In genomic region chr1:199956005-199956404, GRCh38 we compare ENCODE assay signal across 14 cellular contexts.
DNase-seq lines count a peak whose midpoint lies in the region; ATAC-seq and TF ChIP-seq lines count a peak whose summit lies in the region.
"Had no signal": no experiment of that assay in that cellular context is flagged by ENCODE, and none has a peak within 500 bp of the region (broad histone marks: within the 10 kb centered on the region; RNA-seq: fewer than 3 reads in every experiment).

No MANE protein-coding gene starts in this region.

- H3K27me3 Mint-ChIP-seq in H9 (ENCODE audit: low read depth) = no peaks in the 10 kb centered on the region

- no peaks in the 10 kb centered on the region for H3F3A ChIP-seq in smooth muscle cell (ENCODE audit: low read depth)

- no peak for TF ChIP-seq CTCF in H9 (conservative IDR thresholded peaks at IDR 0.05)
- TF ChIP-seq CTCF in WERI-Rb-1 (IDR thresholded peaks at IDR 0.05; ENCODE audit: low read depth, low read length) = peak; percentile 63
- TF ChIP-seq CTCF in smooth muscle cell (IDR thresholded peaks at IDR 0.05; ENCODE audit: borderline replicate concordance, insufficient read depth, poor library complexity, severe bottlenecking) = no peak
- TF ChIP-seq CTCF in gastroesophageal sphincter (IDR thresholded peaks at IDR 0.05) = no peak

- H2BK20ac ChIP-seq in H9 (ENCODE audit: low read depth, low read length, poor library complexity, severe bottlenecking) = no peak overlapping the region

- H3K9me3 Mint-ChIP-seq in H9 = peaks cover 0 to 2% of the 10 kb centered on the region in 2 experiments; a peak in 1 of 5 replicates

- H3K56ac ChIP-seq in H9 (ENCODE audit: insufficient read length, low read depth, low read length) = no peak overlapping the region

- no peak overlapping the region for H2BK5ac ChIP-seq in H9 (ENCODE audit: insufficient read length, low read length)

- no peak overlapping the region for H3K18ac ChIP-seq in H9 (ENCODE audit: insufficient read length, low read depth, low read length)

- H2BK12ac ChIP-seq in H9 (ENCODE audit: insufficient read length, low read depth, low read length) = no peak overlapping the region

- H3K27ac ChIP-seq in H9 (ENCODE audit: insufficient read length, low read depth, low read length) (no peak overlapping the region), WERI-Rb-1 (no peak overlapping the region), smooth muscle cell (ENCODE audit: low read depth) (no peak overlapping the region), gastroesophageal sphincter (no peak overlapping the region)
- H3K27ac ChIP-seq: C4-2B had no signal

- H3K27me3 ChIP-seq in H9 (ENCODE audit: insufficient read depth, low read length) = no peaks in the 10 kb centered on the region
- no peaks in the 10 kb centered on the region for H3K27me3 ChIP-seq in WERI-Rb-1 (ENCODE audit: insufficient read depth, low read depth, severe bottlenecking)
- H3K27me3 ChIP-seq in smooth muscle cell (ENCODE audit: low read depth) = no peaks in the 10 kb centered on the region
- no peaks in the 10 kb centered on the region for H3K27me3 ChIP-seq in gastroesophageal sphincter

- H3K4me3 ChIP-seq in WERI-Rb-1 (ENCODE audit: low read depth, low read length) (no peak overlapping the region), smooth muscle cell (no peak overlapping the region), gastroesophageal sphincter (no peak overlapping the region)

- H3K23me2 ChIP-seq in H9 (ENCODE audit: insufficient read length, low read depth, low read length, poor library complexity, severe bottlenecking) = no peaks in the 10 kb centered on the region

- H3K79me2 ChIP-seq in H9 (ENCODE audit: insufficient read depth, low read length) (no peaks in the 10 kb centered on the region), smooth muscle cell (ENCODE audit: low read depth) (no peaks in the 10 kb centered on the region)

- H2AK5ac ChIP-seq in H9 (ENCODE audit: insufficient read length, low read length) = no peak overlapping the region

- H4K20me1 ChIP-seq in H9 (ENCODE audit: control insufficient read depth, insufficient read depth, insufficient read length) (no peaks in the 10 kb centered on the region), smooth muscle cell (ENCODE audit: low read depth) (no peaks in the 10 kb centered on the region)

- no peak overlapping the region for H2BK120ac ChIP-seq in H9 (ENCODE audit: low read depth, low read length, poor library complexity, severe bottlenecking)

- no peaks in the 10 kb centered on the region for H3K36me3 ChIP-seq in WERI-Rb-1
- no peaks in the 10 kb centered on the region for H3K36me3 ChIP-seq in smooth muscle cell (ENCODE audit: low read depth)
- H3K36me3 ChIP-seq in gastroesophageal sphincter = no peaks in the 10 kb centered on the region

- H4K91ac ChIP-seq in H9 (ENCODE audit: insufficient read length, low read depth, low read length) = no peak overlapping the region

- no peak for TF ChIP-seq POLR2A in gastroesophageal sphincter (IDR thresholded peaks at IDR 0.05)

- H3K14ac ChIP-seq in H9 (ENCODE audit: insufficient read depth, low read length) = no peak overlapping the region

- DNase-seq in H9 (peak; percentile 33), WERI-Rb-1 (peak; percentile 87), left lobe of liver (ENCODE audit: low spot score) (no peak), smooth muscle cell (lab: John Stamatoyannopoulos, UW; ENCODE audit: unreplicated experiment) (no peak), OCI-M1 (lab: John Stamatoyannopoulos, UW) (no peak), amygdala (lab: John Stamatoyannopoulos, UW) (no peak)
- DNase-seq: COR-L47, H7, NCI-H187 treated with DMSO at 0.1 percent for 48 hours, NCI-H446, NCI-H69 had no signal

- H3K9me3 ChIP-seq in H9 (ENCODE audit: control insufficient read depth, low read depth, low read length) (no peaks in the 10 kb centered on the region), WERI-Rb-1 (ENCODE audit: severe bottlenecking) (peaks cover 5% of the 10 kb centered on the region), smooth muscle cell (replicated peaks; ENCODE audit: low read depth) (no peaks in the 10 kb centered on the region), gastroesophageal sphincter (peaks cover 0 to 6% (median 0%) of the 10 kb centered on the region in 3 donors)

- no peak overlapping the region for H4K5ac ChIP-seq in H9 (ENCODE audit: insufficient read length, low read depth, low read length)

- H3K4me2 ChIP-seq in H9 (ENCODE audit: insufficient read depth, insufficient read length, low read length) = no peak overlapping the region
- H3K4me2 ChIP-seq in smooth muscle cell = no peak overlapping the region

- H3T11ph ChIP-seq in H9 (ENCODE audit: low read length) = no peak overlapping the region

- no peak overlapping the region for H4K8ac ChIP-seq in H9 (replicated peaks; ENCODE audit: insufficient read length, low read depth, low read length)

- peaks cover 9 to 21% of the 10 kb centered on the region in 2 experiments for H3K4me1 Mint-ChIP-seq in H9

- WGBS in H9 (ENCODE audit: extremely low coverage, insufficient read length, low lambda C conversion rate) = no CpG with 5 or more reads among the region's 4 CpGs
- 23% methylated on average over 4 of the region's 4 CpGs for WGBS in smooth muscle cell (ENCODE audit: low lambda C conversion rate)
- WGBS in gastroesophageal sphincter (ENCODE audit: low coverage in 1 of 2), 2 donors = 50 to 63% methylated on average over 2 to 4 of the region's 4 CpGs

- no peak for TF ChIP-seq EP300 in gastroesophageal sphincter (IDR thresholded peaks at IDR 0.05)

- no peaks in the 10 kb centered on the region for H3K4me1 ChIP-seq in H9 (ENCODE audit: insufficient read depth, low read length)
- no peaks in the 10 kb centered on the region for H3K4me1 ChIP-seq in smooth muscle cell (ENCODE audit: low read depth)
- no peaks in the 10 kb centered on the region for H3K4me1 ChIP-seq in gastroesophageal sphincter

- peak; percentile 58 for ATAC-seq in left lobe of liver
- no peak for ATAC-seq in gastroesophageal sphincter
- ATAC-seq: Panc1 had no signal

- H2AFZ ChIP-seq in H9 (ENCODE audit: low read length) (no peak overlapping the region), smooth muscle cell (ENCODE audit: low read depth) (peak overlapping the region; percentile 34)

- H3K9ac ChIP-seq in H9 (ENCODE audit: extremely low read depth, insufficient read length, low read length) (no peak overlapping the region), smooth muscle cell (ENCODE audit: low read depth) (no peak overlapping the region)

- no peak overlapping the region for H3K23ac ChIP-seq in H9 (ENCODE audit: insufficient read length, low read depth, low read length)

- 0 out of 7 replicates have a peak overlapping the region, but pooled peaks of 1 of the 3 experiments have one; percentile 1 for H3K27ac Mint-ChIP-seq in H9

- H3K79me1 ChIP-seq in H9 (ENCODE audit: insufficient read depth, low read depth, low read length, poor library complexity, severe bottlenecking) = no peaks in the 10 kb centered on the region

- H3K4me3 Mint-ChIP-seq in H9 = no peak overlapping the region

- H3K4ac ChIP-seq in H9 (ENCODE audit: low read depth, low read length) = no peak overlapping the region

- H3K36me3 Mint-ChIP-seq in H9 (ENCODE audit: insufficient read depth in 1 of 3, low read depth in 3 of 3) = no peaks in the 10 kb centered on the region; a peak in 1 of 7 replicates

- no peak overlapping the region for H2BK15ac ChIP-seq in H9 (ENCODE audit: low read depth, low read length)

Comparison
In these comparisons a context has a peak if more than half of its experiments do, and no peak if none do; other contexts are left out.
1. DNase-seq: peak in H9 (single experiment) and WERI-Rb-1 (single experiment); none in left lobe of liver (single experiment), smooth muscle cell (single experiment), OCI-M1 (single experiment) and amygdala (0 of 56).